35 cellular contexts compared by ENCODE assay signal in the genomic region with DNA sequence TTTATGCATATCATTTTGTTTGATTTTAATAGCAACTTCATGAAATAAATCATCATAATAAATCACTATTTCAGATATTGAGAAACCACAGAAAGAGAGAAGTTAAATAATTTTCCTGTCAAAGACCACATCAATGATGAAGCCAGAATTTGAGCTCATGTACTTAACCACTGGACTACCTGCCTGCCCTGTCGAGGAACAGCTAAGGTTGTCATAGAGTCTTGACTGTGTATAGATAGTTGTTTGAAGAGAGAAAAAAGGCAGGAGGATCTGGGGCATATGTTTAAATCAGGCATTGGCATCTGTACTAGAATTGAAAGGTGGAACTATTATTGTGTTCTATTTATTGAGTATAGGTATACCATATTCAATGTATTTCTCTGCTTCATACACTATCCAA. TPM values are rescaled to one million over a fixed set of nuclear protein-coding genes. Genes with fewer than 3 reads are reported as not detected.
"Had no signal": no experiment of that assay in that cellular context is flagged by ENCODE, and none has a peak within 500 bp of the region (broad histone marks: within the 10 kb centered on the region; RNA-seq: fewer than 3 reads in every experiment).

No MANE protein-coding gene starts in this region.

- H3K27me3 Mint-ChIP-seq: activated B cell treated with CpG ODN at 0.5 μM for 24 hours; activated T-helper 17 cell treated with anti-CD3 and anti-CD28 coated beads, Interleukin-2, amount 50 U/mL, for 72 hours had no signal

- H3K27ac ChIP-seq: adrenal gland, body of pancreas, brain microvascular endothelial cell, breast epithelium, VCaP had no signal

- H3K9me3 ChIP-seq: adrenal gland, body of pancreas, breast epithelium had no signal

- DNase-seq: activated B cell treated with CpG ODN at 0.5 μM for 24 hours; activated CD4-positive, alpha-beta memory T cell treated with anti-CD3 and anti-CD28 coated beads for 36 hours; activated CD4-positive, alpha-beta T cell treated with anti-CD3 and anti-CD28 coated beads for 4 hours; activated CD4-positive, alpha-beta T cell treated with anti-CD3 and anti-CD28 coated beads, Interleukin-2, amount 10 ng/mL, durations not matched to agents 24 days and 14 days; activated CD4-positive, alpha-beta T cell treated with anti-CD3 and anti-CD28 coated beads, Interleukin-2, amount 50 U/mL, for 1 hour; activated CD4-positive, alpha-beta T cell treated with anti-CD3 and anti-CD28 coated beads, Interleukin-2, amount 50 U/mL, for 4 hours; activated CD4-positive, CD25-positive, alpha-beta regulatory T cell treated with anti-CD3 and anti-CD28 coated beads, Interleukin-2, amount 50 U/mL, for 72 hours; activated CD8-positive, alpha-beta memory T cell treated with anti-CD3 and anti-CD28 coated beads, Interleukin-2, amount 50 U/mL, for 4 hours; activated effector memory CD4-positive, alpha-beta T cell treated with anti-CD3 and anti-CD28 coated beads, Interleukin-2, amount 50 U/mL, for 16 hours; activated gamma-delta T cell treated with Interleukin-2 at 50 U/mL for 16 hours; activated naive CD4-positive, alpha-beta T cell; activated naive CD4-positive, alpha-beta T cell treated with anti-CD3 and anti-CD28 coated beads for 36 hours; activated naive CD4-positive, alpha-beta T cell treated with anti-CD3 and anti-CD28 coated beads, Interleukin-2, amount 50 U/mL, for 16 hours; activated T-cell treated with anti-CD3 and anti-CD28 coated beads for 4 hours; activated T-cell treated with anti-CD3 and anti-CD28 coated beads, Interleukin-2, amount 50 U/mL, for 1 hour; activated T-cell treated with anti-CD3 and anti-CD28 coated beads, Interleukin-2, amount 50 U/mL, for 4 hours; activated T-cell treated with anti-CD3 and anti-CD28 coated beads, Interleukin-2, amount 50 U/mL, for 72 hours; adrenal gland; amniotic stem cell; aorta; body of pancreas; brain microvascular endothelial cell; central memory CD4-positive, alpha-beta T cell; SW 1271; T-cell; T-helper 2 cell; T-helper 9 cell had no signal

- H3K4me1 ChIP-seq: adrenal gland, breast epithelium had no signal

- ATAC-seq: activated naive CD4-positive, alpha-beta T cell treated with anti-CD3 and anti-CD28 coated beads, Interleukin-2, amount 50 U/mL, for 72 hours; activated T-cell treated with anti-CD3 and anti-CD28 coated beads, Interleukin-2, amount 50 U/mL, for 4 hours; activated T-cell treated with anti-CD3 and anti-CD28 coated beads, Interleukin-2, amount 50 U/mL, for 72 hours; activated T-helper 17 cell treated with anti-CD3 and anti-CD28 coated beads, Interleukin-2, amount 50 U/mL, for 72 hours; body of pancreas had no signal

- H3K27me3 ChIP-seq: adrenal gland, body of pancreas, brain microvascular endothelial cell, breast epithelium had no signal

- H3K4me3 Mint-ChIP-seq: activated B cell treated with CpG ODN at 0.5 μM for 24 hours; activated CD4-positive, alpha-beta memory T cell treated with anti-CD3 and anti-CD28 coated beads for 36 hours; activated CD4-positive, alpha-beta T cell treated with anti-CD3 and anti-CD28 coated beads, Interleukin-2, amount 10 ng/mL, durations not matched to agents 24 days and 14 days; activated naive CD4-positive, alpha-beta T cell treated with anti-CD3 and anti-CD28 coated beads for 36 hours; activated T-cell treated with anti-CD3 and anti-CD28 coated beads, Interleukin-2, amount 50 U/mL, for 4 hours; activated T-cell treated with anti-CD3 and anti-CD28 coated beads, Interleukin-2, amount 50 U/mL, for 72 hours; activated T-helper 1 cell treated with anti-CD3 and anti-CD28 coated beads, Interleukin-12 subunit alpha, Interleukin-12 subunit beta, Interleukin-2, Interleukin-4 antibody, amounts not matched to agents 30 ng/mL and 10 ng/mL and 1 ng/mL, durations not matched to agents 14 hours and 24 hours and 36 hours; activated T-helper 17 cell treated with anti-CD3 and anti-CD28 coated beads, Interleukin-2, amount 50 U/mL, for 72 hours; T-cell; T-helper 2 cell treated with Interferon-gamma antibody and Interleukin-4, amounts not matched to agents 5 μg/mL and 100 μg/mL, for 36 hours had no signal

- H3K36me3 Mint-ChIP-seq: activated CD4-positive, alpha-beta memory T cell treated with anti-CD3 and anti-CD28 coated beads for 36 hours; activated naive CD4-positive, alpha-beta T cell treated with anti-CD3 and anti-CD28 coated beads, Interleukin-2, amount 50 U/mL, for 72 hours; T-cell had no signal

- H3K4me3 ChIP-seq: adrenal gland, body of pancreas, breast epithelium had no signal

- H3K27ac Mint-ChIP-seq: activated B cell treated with CpG ODN at 0.5 μM for 24 hours; activated CD4-positive, alpha-beta memory T cell treated with anti-CD3 and anti-CD28 coated beads for 36 hours; activated CD4-positive, alpha-beta T cell treated with anti-CD3 and anti-CD28 coated beads, Interleukin-2, amount 10 ng/mL, durations not matched to agents 24 days and 14 days; activated naive CD4-positive, alpha-beta T cell treated with anti-CD3 and anti-CD28 coated beads for 36 hours; activated naive CD4-positive, alpha-beta T cell treated with anti-CD3 and anti-CD28 coated beads, Interleukin-2, amount 50 U/mL, for 72 hours; activated T-cell treated with anti-CD3 and anti-CD28 coated beads, Interleukin-2, amount 50 U/mL, for 72 hours; activated T-helper 1 cell treated with anti-CD3 and anti-CD28 coated beads, Interleukin-12 subunit alpha, Interleukin-12 subunit beta, Interleukin-2, Interleukin-4 antibody, amounts not matched to agents 30 ng/mL and 10 ng/mL and 1 ng/mL, durations not matched to agents 14 hours and 24 hours and 36 hours; activated T-helper 17 cell treated with anti-CD3 and anti-CD28 coated beads, Interleukin-2, amount 50 U/mL, for 72 hours; T-helper 2 cell treated with Interferon-gamma antibody and Interleukin-4, amounts not matched to agents 5 μg/mL and 100 μg/mL, for 36 hours had no signal

- H3K9me3 Mint-ChIP-seq: activated B cell treated with CpG ODN at 0.5 μM for 24 hours; activated CD4-positive, alpha-beta memory T cell treated with anti-CD3 and anti-CD28 coated beads for 36 hours; activated CD4-positive, alpha-beta T cell treated with anti-CD3 and anti-CD28 coated beads, Interleukin-2, amount 10 ng/mL, durations not matched to agents 24 days and 14 days; activated naive CD4-positive, alpha-beta T cell treated with anti-CD3 and anti-CD28 coated beads for 36 hours; activated naive CD4-positive, alpha-beta T cell treated with anti-CD3 and anti-CD28 coated beads, Interleukin-2, amount 50 U/mL, for 72 hours; activated T-cell treated with anti-CD3 and anti-CD28 coated beads, Interleukin-2, amount 50 U/mL, for 4 hours; activated T-cell treated with anti-CD3 and anti-CD28 coated beads, Interleukin-2, amount 50 U/mL, for 72 hours; activated T-helper 1 cell treated with anti-CD3 and anti-CD28 coated beads, Interleukin-12 subunit alpha, Interleukin-12 subunit beta, Interleukin-2, Interleukin-4 antibody, amounts not matched to agents 30 ng/mL and 10 ng/mL and 1 ng/mL, durations not matched to agents 14 hours and 24 hours and 36 hours; activated T-helper 17 cell treated with anti-CD3 and anti-CD28 coated beads, Interleukin-2, amount 50 U/mL, for 72 hours; T-cell; T-helper 2 cell treated with Interferon-gamma antibody and Interleukin-4, amounts not matched to agents 5 μg/mL and 100 μg/mL, for 36 hours had no signal

- H3K36me3 ChIP-seq: adrenal gland, brain microvascular endothelial cell, breast epithelium had no signal

RNA-seq across cellular contexts. Expression of a gene that starts 37.1 kb away (rescaled TPM):
- total RNA-seq: activated naive CD4-positive, alpha-beta T cell treated with anti-CD3 and anti-CD28 coated beads for 36 hours had no signal

RNA-seq across cellular contexts. Expression of a gene that starts 51.7 kb away (rescaled TPM):
- total RNA-seq: cardiac septum, cerebellum had no signal

RNA-seq across cellular contexts. Expression of a gene that starts 52.1 kb away (rescaled TPM):
- total RNA-seq: cerebellum had no signal
